In genomic region chr17:67125924-67126323, GRCh38 we compare ENCODE assay signal across 15 cellular contexts.
"Had no signal": no experiment of that assay in that cellular context is flagged by ENCODE, and none has a peak within 500 bp of the region (broad histone marks: within the 10 kb centered on the region; RNA-seq: fewer than 3 reads in every experiment).

No MANE protein-coding gene starts in this region.

- H3K27me3 ChIP-seq: hepatocyte, upper lobe of left lung had no signal

- H3K79me2 ChIP-seq: hepatocyte had no signal

- ATAC-seq: activated T-cell treated with anti-CD3 and anti-CD28 coated beads, Interleukin-2, amount 50 U/mL, for 4 hours; naive thymus-derived CD8-positive, alpha-beta T cell; right cardiac atrium; T-cell had no signal

- DNase-seq: activated CD4-positive, alpha-beta memory T cell treated with anti-CD3 and anti-CD28 coated beads, Interleukin-2, amount 10 ng/mL, durations not matched to agents 7 days and 5 days; activated CD4-positive, alpha-beta T cell treated with anti-CD3 and anti-CD28 coated beads for 4 hours; activated effector memory CD4-positive, alpha-beta T cell treated with anti-CD3 and anti-CD28 coated beads, Interleukin-2, amount 50 U/mL, for 16 hours; activated naive CD8-positive, alpha-beta T cell treated with anti-CD3 and anti-CD28 coated beads, Interleukin-2, amount 10 ng/mL, durations not matched to agents 7 days and 5 days; activated T-cell treated with anti-CD3 and anti-CD28 coated beads, Interleukin-2, amount 50 U/mL, for 4 hours; anterior cingulate cortex; left ventricle myocardium inferior; naive thymus-derived CD8-positive, alpha-beta T cell; nucleus accumbens; T-cell; upper lobe of left lung had no signal

- H3K9me3 ChIP-seq: left ventricle myocardium inferior, upper lobe of left lung had no signal

- H3K27me3 Mint-ChIP-seq: activated CD4-positive, alpha-beta memory T cell treated with anti-CD3 and anti-CD28 coated beads, Interleukin-2, amount 10 ng/mL, durations not matched to agents 7 days and 5 days; activated naive CD8-positive, alpha-beta T cell treated with anti-CD3 and anti-CD28 coated beads, Interleukin-2, amount 10 ng/mL, durations not matched to agents 7 days and 5 days; naive thymus-derived CD8-positive, alpha-beta T cell; progenitor cell of endocrine pancreas; stimulated activated naive CD8-positive, alpha-beta T cell treated with anti-CD3 and anti-CD28 coated beads, Interleukin-15, Interleukin-2, amounts not matched to agents 100 ng/mL and 50 ng/mL, for 24 hours; T-cell had no signal

- H3K4me1 ChIP-seq: upper lobe of left lung had no signal

- H3K9me3 Mint-ChIP-seq: activated CD4-positive, alpha-beta memory T cell treated with anti-CD3 and anti-CD28 coated beads, Interleukin-2, amount 10 ng/mL, durations not matched to agents 7 days and 5 days; activated naive CD8-positive, alpha-beta T cell treated with anti-CD3 and anti-CD28 coated beads, Interleukin-2, amount 10 ng/mL, durations not matched to agents 7 days and 5 days; activated T-cell treated with anti-CD3 and anti-CD28 coated beads, Interleukin-2, amount 50 U/mL, for 4 hours; naive thymus-derived CD8-positive, alpha-beta T cell; stimulated activated naive CD8-positive, alpha-beta T cell treated with anti-CD3 and anti-CD28 coated beads, Interleukin-15, Interleukin-2, amounts not matched to agents 100 ng/mL and 50 ng/mL, for 24 hours; T-cell had no signal

- H2AFZ ChIP-seq: hepatocyte had no signal

- H3K4me3 ChIP-seq: hepatocyte, left ventricle myocardium inferior, upper lobe of left lung had no signal

- H3K4me2 ChIP-seq: hepatocyte had no signal

- H3K4me3 Mint-ChIP-seq: activated CD4-positive, alpha-beta memory T cell treated with anti-CD3 and anti-CD28 coated beads, Interleukin-2, amount 10 ng/mL, durations not matched to agents 7 days and 5 days; activated naive CD8-positive, alpha-beta T cell treated with anti-CD3 and anti-CD28 coated beads, Interleukin-2, amount 10 ng/mL, durations not matched to agents 7 days and 5 days; activated T-cell treated with anti-CD3 and anti-CD28 coated beads, Interleukin-2, amount 50 U/mL, for 4 hours; naive thymus-derived CD8-positive, alpha-beta T cell; stimulated activated naive CD8-positive, alpha-beta T cell treated with anti-CD3 and anti-CD28 coated beads, Interleukin-15, Interleukin-2, amounts not matched to agents 100 ng/mL and 50 ng/mL, for 24 hours; T-cell had no signal

- H3K27ac ChIP-seq: hepatocyte, left ventricle myocardium inferior, upper lobe of left lung had no signal

- H3K27ac Mint-ChIP-seq: activated CD4-positive, alpha-beta memory T cell treated with anti-CD3 and anti-CD28 coated beads, Interleukin-2, amount 10 ng/mL, durations not matched to agents 7 days and 5 days; activated naive CD8-positive, alpha-beta T cell treated with anti-CD3 and anti-CD28 coated beads, Interleukin-2, amount 10 ng/mL, durations not matched to agents 7 days and 5 days; progenitor cell of endocrine pancreas; T-cell had no signal
